18 cellular contexts compared by ENCODE assay signal in genomic region chr12:95228617-95229016, GRCh38. TPM values are rescaled to one million over a fixed set of nuclear protein-coding genes. Genes with fewer than 3 reads are reported as not detected.
DNase-seq lines count a peak whose midpoint lies in the region; ATAC-seq, FAIRE-seq and TF ChIP-seq lines count a peak whose summit lies in the region.
"Had no signal": no experiment of that assay in that cellular context is flagged by ENCODE, and none has a peak within 500 bp of the region (broad histone marks: within the 10 kb centered on the region; RNA-seq: fewer than 3 reads in every experiment).

No MANE protein-coding gene starts in this region.

- no peak overlapping the region for H2BK20ac ChIP-seq in IMR-90 (ENCODE audit: low read depth, low read length)

- CTCF ChIA-PET in A549 (lab: Yijun Ruan, JAX): interaction anchor here (0.5 to 3.4 kb wide), 4 partner anchors 11 to 157 kb away, joined by 4 to 12 read pairs (median 6); partner anchors contain the start of gene VEZT
- CTCF ChIA-PET in IMR-90 (lab: Yijun Ruan, JAX): no interaction called here
- CTCF ChIA-PET in K562 (lab: Yijun Ruan, JAX; ENCODE audit: low intra/inter-chr PET ratio): no interaction called here
- CTCF ChIA-PET in RWPE1 (lab: Yijun Ruan, JAX): no interaction called here

- no peak for TF ChIP-seq CTCF in A549 (IDR thresholded peaks at IDR 0.05)
- TF ChIP-seq CTCF in IMR-90 (conservative IDR thresholded peaks at IDR 0.05; ENCODE audit: low read depth, low read length): no peak
- TF ChIP-seq CTCF in K562 (IDR thresholded peaks at IDR 0.05 in 2 of 3, conservative IDR thresholded peaks at IDR 0.05 in 1 of 3; ENCODE audit: insufficient read depth in 2 of 3, low read depth in 1 of 3, low read length in 3 of 3): no peak
- TF ChIP-seq CTCF in RWPE1 (conservative IDR thresholded peaks at IDR 0.05; ENCODE audit: low read depth): no peak

- H2AK5ac ChIP-seq in IMR-90 (ENCODE audit: low read depth, low read length) (no peak overlapping the region), mesenchymal stem cell (ENCODE audit: low read length, severe bottlenecking) (no peak overlapping the region)

- ATAC-seq in A549 (no peak), IMR-90 (ENCODE audit: low read depth) (no peak), K562 (no peak)
- ATAC-seq: GM12878 had no signal

- no peak overlapping the region for H2AFZ ChIP-seq in IMR-90 (replicated peaks; ENCODE audit: low read length, poor library complexity)
- H2AFZ ChIP-seq in K562 (ENCODE audit: low read depth, low read length): no peak overlapping the region
- no peak overlapping the region for H2AFZ ChIP-seq in mesenchymal stem cell (ENCODE audit: low read depth, low read length)

- H3K4me2 ChIP-seq in A549 (peak overlapping the region; percentile 69; the same call in 2 of the 3 replicates), IMR-90 (ENCODE audit: low read depth, low read length) (no peak overlapping the region), K562 (ENCODE audit: insufficient read depth, low read length) (no peak overlapping the region), mesenchymal stem cell (ENCODE audit: low read length, poor library complexity, severe bottlenecking) (no peak overlapping the region)

- in situ Hi-C loops in IMR-90 (cut with MboI; ENCODE audit: low sequenced_read_pairs) (no loop called here), K562 (cut with MboI) (no loop called here), G401 (cut with HindIII; ENCODE audit: low sequenced_read_pairs) (no loop called here)

- H3K9me1 ChIP-seq in IMR-90 (ENCODE audit: insufficient read depth, low read length) (peaks cover 11% of the 10 kb centered on the region), K562 (ENCODE audit: control insufficient read depth, insufficient read depth, low read length) (no peaks in the 10 kb centered on the region)

- H3K9me3 ChIP-seq in A549 (no peaks in the 10 kb centered on the region), IMR-90 (ENCODE audit: control insufficient read depth, insufficient read depth, low read length) (no peaks in the 10 kb centered on the region), K562 (replicated peaks; ENCODE audit: control insufficient read depth, insufficient read depth, low read depth, low read length) (no peaks in the 10 kb centered on the region), mesenchymal stem cell (ENCODE audit: control insufficient read depth, low read length) (no peaks in the 10 kb centered on the region)

- H3K18ac ChIP-seq in IMR-90 (ENCODE audit: low read depth, low read length) (no peak overlapping the region), mesenchymal stem cell (ENCODE audit: low read depth in 1 of 2, low read length in 2 of 2) (peak overlapping the region in 1 of 2 experiments; percentile 40)

- H2BK120ac ChIP-seq in IMR-90 (ENCODE audit: low read depth, low read length): no peak overlapping the region
- H2BK120ac ChIP-seq in mesenchymal stem cell (ENCODE audit: low read depth, low read length): peak overlapping the region; percentile 19

- H3K23ac ChIP-seq in IMR-90 (ENCODE audit: low read depth, low read length): peak overlapping the region; percentile 42; the same call in 1 of the 2 replicates
- H3K23ac ChIP-seq in mesenchymal stem cell (ENCODE audit: low read length in 2 of 2): peak overlapping the region; percentile 52 to 60

- no peak overlapping the region for H4K5ac ChIP-seq in IMR-90 (ENCODE audit: low read depth, low read length)

- dilution Hi-C loops in IMR-90 (cut with HindIII; ENCODE audit: low sequenced_read_pairs, unreplicated experiment): no loop called here

- no peak for TF ChIP-seq RAD21 in A549 (conservative IDR thresholded peaks at IDR 0.05 in 1 of 2, IDR thresholded peaks at IDR 0.05 in 1 of 2)
- TF ChIP-seq RAD21 in IMR-90 (IDR thresholded peaks at IDR 0.05; ENCODE audit: low read length): no peak
- no peak for TF ChIP-seq RAD21 in K562 (CRISPR knock-in tag; conservative IDR thresholded peaks at IDR 0.05 in 1 of 2, IDR thresholded peaks at IDR 0.05 in 1 of 2)

- intact Hi-C loops in IMR-90 (cut with micrococcal nuclease) (no loop called here), K562 (cut with micrococcal nuclease) (no loop called here)

- H4K20me1 ChIP-seq in IMR-90 (ENCODE audit: insufficient read depth, low read length): peaks cover 18% of the 10 kb centered on the region; the same call in 1 of the 2 replicates
- H4K20me1 ChIP-seq in K562 (replicated peaks; ENCODE audit: control insufficient read depth, insufficient read depth, low read length): no peaks in the 10 kb centered on the region

- H3K36me3 ChIP-seq in IMR-90 (ENCODE audit: control insufficient read depth, insufficient read depth, low read length): peaks cover 7% of the 10 kb centered on the region
- H3K36me3 ChIP-seq in K562 (ENCODE audit: control insufficient read depth, insufficient read depth, low read length): peaks cover 3% of the 10 kb centered on the region; the same call in 2 of the 3 replicates
- peaks cover 6 to 7% of the 10 kb centered on the region in 2 experiments for H3K36me3 ChIP-seq in mesenchymal stem cell (ENCODE audit: control insufficient read depth in 1 of 2, insufficient read depth in 2 of 2, low read depth in 1 of 2, low read length in 2 of 2)

- H4K8ac ChIP-seq in IMR-90 (ENCODE audit: low read depth in 2 of 2, low read length in 2 of 2) (no peak overlapping the region), mesenchymal stem cell (ENCODE audit: low read length) (no peak overlapping the region)

- H2BK5ac ChIP-seq in IMR-90 (ENCODE audit: low read depth, low read length, poor library complexity, severe bottlenecking): no peak overlapping the region
- H2BK5ac ChIP-seq in mesenchymal stem cell (ENCODE audit: low read depth, low read length, poor library complexity, severe bottlenecking): no peak overlapping the region

- H3K9ac ChIP-seq in IMR-90 (ENCODE audit: low read depth, low read length): no peak overlapping the region
- H3K9ac ChIP-seq in K562 (ENCODE audit: insufficient read depth in 1 of 2, low read depth in 2 of 2, low read length in 2 of 2): no peak overlapping the region
- no peak overlapping the region for H3K9ac ChIP-seq in mesenchymal stem cell (ENCODE audit: low read length)

- peaks cover 70% of the 10 kb centered on the region for H3K4me1 ChIP-seq in A549
- H3K4me1 ChIP-seq in IMR-90 (ENCODE audit: control insufficient read depth, insufficient read depth, low read length): peaks cover 14% of the 10 kb centered on the region
- peaks cover 15 to 19% of the 10 kb centered on the region in 2 experiments for H3K4me1 ChIP-seq in K562 (replicated peaks in 1 of 2; ENCODE audit: control insufficient read depth in 2 of 2, insufficient read depth in 2 of 2, low read length in 2 of 2)
- peaks cover 6% of the 10 kb centered on the region for H3K4me1 ChIP-seq in mesenchymal stem cell (ENCODE audit: control insufficient read depth, insufficient read depth, low read depth, low read length)

- no peak overlapping the region for H2AK9ac ChIP-seq in IMR-90 (replicated peaks; ENCODE audit: low read depth, low read length, poor library complexity)

- no peak overlapping the region for H2BK12ac ChIP-seq in mesenchymal stem cell (ENCODE audit: low read length in 2 of 2)

- TF ChIP-seq EP300 in A549 (IDR thresholded peaks at IDR 0.05) (no peak), K562 (IDR thresholded peaks at IDR 0.05; ENCODE audit: low read length) (no peak)

- DNase-seq in A549 (ENCODE audit: low read depth in 1 of 2, low spot score in 1 of 2) (no peak), IMR-90 (no peak), K562 (ENCODE audit: extremely low read depth in 1 of 4, low spot score in 3 of 4) (no peak), mesenchymal stem cell (no peak), NCI-H1436 (lab: John Stamatoyannopoulos, UW) (no peak), activated T-cell treated with anti-CD3 and anti-CD28 coated beads for 4 hours (no peak), G401 (ENCODE audit: low spot score) (no peak), RWPE1 (ENCODE audit: low spot score) (no peak)
- DNase-seq: ACHN; C1 segment of cervical spinal cord; Calu3; CD4-positive, alpha-beta T cell; DMS 273 treated with DMSO at 0.1 percent for 48 hours; GOT3; HCEC 1CT had no signal

- H2BK15ac ChIP-seq in IMR-90 (ENCODE audit: low read depth, low read length) (no peak overlapping the region), mesenchymal stem cell (ENCODE audit: low read depth, poor library complexity, severe bottlenecking) (no peak overlapping the region)

- H3K27me3 ChIP-seq in IMR-90 (ENCODE audit: control insufficient read depth, insufficient read depth, low read length): no peaks in the 10 kb centered on the region
- H3K27me3 ChIP-seq in K562 (ENCODE audit: control insufficient read depth in 2 of 2, insufficient read depth in 2 of 2, low read length in 2 of 2): no peaks in the 10 kb centered on the region
- no peaks in the 10 kb centered on the region for H3K27me3 ChIP-seq in mesenchymal stem cell (ENCODE audit: control insufficient read depth in 1 of 2, insufficient read depth in 1 of 2, low read length in 2 of 2)

- H4K91ac ChIP-seq in IMR-90 (ENCODE audit: insufficient read depth, low read depth, low read length): no peak overlapping the region
- no peak overlapping the region for H4K91ac ChIP-seq in mesenchymal stem cell (ENCODE audit: low read length)

- H3K4me3 ChIP-seq in A549 (no peak overlapping the region), IMR-90 (ENCODE audit: insufficient read depth, low read depth, low read length) (no peak overlapping the region), K562 (no peak overlapping the region), mesenchymal stem cell (ENCODE audit: insufficient read depth in 1 of 2, low read depth in 1 of 2, low read length in 2 of 2) (no peak overlapping the region)

- H3K79me2 ChIP-seq in K562 (ENCODE audit: control insufficient read depth, insufficient read depth, low read length): peaks cover 67% of the 10 kb centered on the region

- H3K56ac ChIP-seq in IMR-90 (ENCODE audit: extremely low read depth, insufficient read depth, low read length): no peak overlapping the region

- H3K27ac ChIP-seq in A549 (0 out of 6 replicates have a peak overlapping the region, but pooled peaks of 1 of the 2 experiments have one; percentile 20), IMR-90 (ENCODE audit: insufficient read depth, low read length) (no peak overlapping the region), K562 (ENCODE audit: extremely low read depth, low read depth, low read length) (no peak overlapping the region), mesenchymal stem cell (ENCODE audit: low read length, poor library complexity, severe bottlenecking) (no peak overlapping the region), RWPE1 (no peak overlapping the region)
- H3K27ac ChIP-seq: 22Rv1 had no signal

- H3K4ac ChIP-seq in IMR-90 (ENCODE audit: low read depth, low read length) (no peak overlapping the region), mesenchymal stem cell (ENCODE audit: low read depth in 1 of 2, low read length in 2 of 2) (no peak overlapping the region)

- 92% methylated on average over 2 of the region's 2 CpGs for WGBS in A549 (ENCODE audit: missing lambda C conversion rate)
- no CpG with 5 or more reads among the region's 2 CpGs for WGBS in IMR-90 (ENCODE audit: extremely low coverage in 2 of 2, insufficient read length in 1 of 2), 2 experiments
- 96% methylated on average over 2 of the region's 2 CpGs for WGBS in K562 (ENCODE audit: insufficient coverage, low coverage, missing lambda C conversion rate)
- 100% methylated on average over 2 of the region's 2 CpGs for WGBS in mesenchymal stem cell

- TF ChIP-seq POLR2A in A549 (IDR thresholded peaks at IDR 0.05; ENCODE audit: low read length) (no peak), IMR-90 (IDR thresholded peaks at IDR 0.05; ENCODE audit: low read depth, low read length) (no peak), K562 (conservative IDR thresholded peaks at IDR 0.05) (no peak)

- FAIRE-seq in A549 (lab: Jason Lieb, UNC): no peak
- FAIRE-seq in K562 (lab: Jason Lieb, UNC): no peak
- FAIRE-seq: GM12878, GM18507 had no signal

- POLR2A ChIA-PET in A549 (lab: Yijun Ruan, JAX) (interaction anchor here (2.8 kb wide), 1 partner anchor 11 kb away, joined by 9 read pairs; the partner anchor contains the start of genes FGD6 and VEZT), IMR-90 (lab: Charles Lee; ENCODE audit: unreplicated experiment) (no interaction called here), K562 (lab: Yijun Ruan, JAX) (interaction anchor here (1.3 to 2.2 kb wide), 2 partner anchors 11 to 12 kb away, joined by 3 to 7 read pairs; partner anchors contain the start of genes FGD6 and VEZT), RWPE1 (lab: Yijun Ruan, JAX; ENCODE audit: low non-redundant PET) (no interaction called here)

- H3K79me1 ChIP-seq in IMR-90 (ENCODE audit: low read depth in 1 of 2, low read length in 2 of 2): peaks cover 14 to 58% of the 10 kb centered on the region in 2 experiments; a peak in 3 of 4 replicates
- H3K79me1 ChIP-seq in mesenchymal stem cell (replicated peaks; ENCODE audit: low read length, poor library complexity, severe bottlenecking): peaks cover 4% of the 10 kb centered on the region

- BruUV-seq in IMR-90 (replicated peaks; lab: Mats Ljungman, UMichigan) (no TSS peak), K562 (replicated peaks; lab: Mats Ljungman, UMichigan) (no TSS peak)

- H3K14ac ChIP-seq in IMR-90 (replicated peaks; ENCODE audit: low read depth, low read length): no peak overlapping the region
- H3K14ac ChIP-seq in mesenchymal stem cell (ENCODE audit: low read length in 2 of 2): no peak overlapping the region

RNA-seq across cellular contexts. Expression of gene VEZT, which starts 11.0 kb away (rescaled TPM):
- polyA plus RNA-seq in A549 (2011; rRNA removed): 256 and 259 TPM in 2 replicates
- 45.9 and 52.6 TPM in 2 replicates for polyA plus RNA-seq in A549 (2012; cell fraction: cytosol; rRNA removed)
- polyA plus RNA-seq in A549 (2012; cell fraction: nucleus; rRNA removed): 20.8 and 28.1 TPM in 2 replicates
- polyA plus RNA-seq in A549 (2017; fragmentation: RNase III; extraction: RNeasy Plus Mini Kit Qiagen cat#74134 plus additional on column Dnase treatment): 87.1 to 92.3 TPM (median 89.6 TPM) in 3 replicates
- polyA minus RNA-seq in A549 (2011; rRNA and poly(A)+ RNA removed): 184 and 235 TPM in 2 replicates
- total RNA-seq in IMR-90 (2012; rRNA removed): 83.6 and 90.2 TPM in 2 replicates
- polyA plus RNA-seq in IMR-90 (2012; rRNA removed): 44.6 and 54.5 TPM in 2 replicates
- polyA plus RNA-seq in IMR-90 (2012; cell fraction: cytosol; rRNA removed): 11.2 and 16.4 TPM in 2 replicates
- 5.8 and 62.0 TPM in 2 replicates for polyA plus RNA-seq in IMR-90 (2012; cell fraction: nucleus; rRNA removed; ENCODE audit: low replicate concordance)
- total RNA-seq in K562 (2011; cell fraction: chromatin; rRNA removed; ENCODE audit: low replicate concordance): 54.4 and 119 TPM in 2 replicates
- total RNA-seq in K562 (2011; cell fraction: nucleolus; rRNA removed): 24.8 and 35.1 TPM in 2 replicates
- total RNA-seq in K562 (2011; cell fraction: nucleoplasm; rRNA removed): 59.2 and 87.3 TPM in 2 replicates
- total RNA-seq in K562 (2014; rRNA removed): 23.1 and 23.8 TPM in 2 replicates
- total RNA-seq in K562 (2014; rRNA removed; fragmentation: Illumina TruSeq; extraction: Trizol): 37.1 and 45.5 TPM in 2 replicates
- 39.1 and 44.8 TPM in 2 replicates for total RNA-seq in K562 (2015; rRNA removed; fragmentation: Illumina TruSeq; extraction: Trizol)
- 24.7 and 32.2 TPM in 2 replicates for total RNA-seq in K562 (2021)
- 53.8 and 61.5 TPM in 2 replicates for polyA plus RNA-seq in K562 (2011; rRNA removed)
- 17.8 and 22.4 TPM in 2 replicates for polyA plus RNA-seq in K562 (2011; cell fraction: cytosol; rRNA removed)
- 21.8 and 26.2 TPM in 2 replicates for polyA plus RNA-seq in K562 (2011; cell fraction: nucleus; rRNA removed)
- 21.8 and 28.0 TPM in 2 replicates for polyA plus RNA-seq in K562 (2012)
- 33.2 and 44.2 TPM in 2 replicates for polyA plus RNA-seq in K562 (2014; fragmentation: Illumina TruSeq; extraction: Trizol)
- polyA plus RNA-seq in K562 (2014; fragmentation: Nextera tagmentation; extraction: Ambion mirVana): 10 to 100 TPM; 16.1 to 29.1 TPM
- polyA plus RNA-seq in K562 (2014; rRNA removed): 27.6 and 32.6 TPM in 2 replicates
- 55.7 and 57.3 TPM in 2 replicates for polyA minus RNA-seq in K562 (2011; rRNA and poly(A)+ RNA removed)
- 9.9 and 23.3 TPM in 2 replicates for polyA minus RNA-seq in K562 (2011; cell fraction: cytosol; rRNA and poly(A)+ RNA removed)
- polyA minus RNA-seq in K562 (2011; cell fraction: nucleus; rRNA and poly(A)+ RNA removed): 23.4 and 41.7 TPM in 2 replicates
- polyA plus RNA-seq in mesenchymal stem cell (2013, experiment 1 of 2): 67.5 TPM
- 66.4 TPM for polyA plus RNA-seq in mesenchymal stem cell (2013, experiment 2 of 2)
- 32.2 and 50.3 TPM in 2 replicates for total RNA-seq in G401 (2014; rRNA removed; shearing (Covaris generic))

RNA-seq across cellular contexts. Expression of gene FGD6, which starts 11.3 kb away (rescaled TPM):
- 42.0 and 48.0 TPM in 2 replicates for polyA plus RNA-seq in A549 (2011; rRNA removed)
- 6.0 and 6.7 TPM in 2 replicates for polyA plus RNA-seq in A549 (2012; cell fraction: cytosol; rRNA removed)
- 10.5 and 17.1 TPM in 2 replicates for polyA plus RNA-seq in A549 (2012; cell fraction: nucleus; rRNA removed)
- 15.5 to 17.6 TPM (median 16.5 TPM) in 3 replicates for polyA plus RNA-seq in A549 (2017; fragmentation: RNase III; extraction: RNeasy Plus Mini Kit Qiagen cat#74134 plus additional on column Dnase treatment)
- 54.8 and 54.9 TPM in 2 replicates for polyA minus RNA-seq in A549 (2011; rRNA and poly(A)+ RNA removed)
- 9.5 and 9.7 TPM in 2 replicates for total RNA-seq in IMR-90 (2012; rRNA removed)
- polyA plus RNA-seq in IMR-90 (2012; rRNA removed): 2.0 and 2.6 TPM in 2 replicates
- polyA plus RNA-seq in IMR-90 (2012; cell fraction: cytosol; rRNA removed): 0.42 and 0.52 TPM in 2 replicates
- 1.0 and 11.0 TPM in 2 replicates for polyA plus RNA-seq in IMR-90 (2012; cell fraction: nucleus; rRNA removed; ENCODE audit: low replicate concordance)
- 12.9 and 34.3 TPM in 2 replicates for total RNA-seq in K562 (2011; cell fraction: chromatin; rRNA removed; ENCODE audit: low replicate concordance)
- total RNA-seq in K562 (2011; cell fraction: nucleolus; rRNA removed): 5.8 and 8.0 TPM in 2 replicates
- total RNA-seq in K562 (2011; cell fraction: nucleoplasm; rRNA removed): 10.3 and 11.4 TPM in 2 replicates
- total RNA-seq in K562 (2014; rRNA removed): 4.7 and 6.4 TPM in 2 replicates
- total RNA-seq in K562 (2014; rRNA removed; fragmentation: Illumina TruSeq; extraction: Trizol): 7.6 and 9.5 TPM in 2 replicates
- 10.0 and 11.1 TPM in 2 replicates for total RNA-seq in K562 (2015; rRNA removed; fragmentation: Illumina TruSeq; extraction: Trizol)
- 6.7 and 8.1 TPM in 2 replicates for total RNA-seq in K562 (2021)
- polyA plus RNA-seq in K562 (2011; rRNA removed): 4.3 and 5.8 TPM in 2 replicates
- polyA plus RNA-seq in K562 (2011; cell fraction: cytosol; rRNA removed): 1.4 and 2.6 TPM in 2 replicates
- 3.3 and 5.2 TPM in 2 replicates for polyA plus RNA-seq in K562 (2011; cell fraction: nucleus; rRNA removed)
- 2.6 and 3.3 TPM in 2 replicates for polyA plus RNA-seq in K562 (2012)
- polyA plus RNA-seq in K562 (2014; fragmentation: Illumina TruSeq; extraction: Trizol): 4.6 and 5.5 TPM in 2 replicates
- polyA plus RNA-seq in K562 (2014; fragmentation: Nextera tagmentation; extraction: Ambion mirVana): 1 to 10 TPM; 1.5 to 2.1 TPM
- 4.9 and 5.0 TPM in 2 replicates for polyA plus RNA-seq in K562 (2014; rRNA removed)
- polyA minus RNA-seq in K562 (2011; rRNA and poly(A)+ RNA removed): 17.9 and 23.0 TPM in 2 replicates
- 6.0 and 10.7 TPM in 2 replicates for polyA minus RNA-seq in K562 (2011; cell fraction: cytosol; rRNA and poly(A)+ RNA removed)
- polyA minus RNA-seq in K562 (2011; cell fraction: nucleus; rRNA and poly(A)+ RNA removed): 7.0 and 11.2 TPM in 2 replicates
- polyA plus RNA-seq in mesenchymal stem cell (2013, experiment 1 of 2): 3.5 TPM
- 3.6 TPM for polyA plus RNA-seq in mesenchymal stem cell (2013, experiment 2 of 2)
- total RNA-seq in G401 (2014; rRNA removed; shearing (Covaris generic)): 3.8 and 3.9 TPM in 2 replicates

Comparison
In these comparisons a context has a peak if more than half of its experiments do, and no peak if none do; other contexts are left out.
1. POLR2A ChIA-PET loops: an anchor here in A549 (2.8 kb wide) and K562 (1.3 to 2.2 kb wide); none called in IMR-90 and RWPE1.